Comparison of ENCODE assay signal across 9 cellular contexts in genomic region chr12:52151859-52152783, GRCh38. TPM values are rescaled to one million over a fixed set of nuclear protein-coding genes. Genes with fewer than 3 reads are reported as not detected.
DNase-seq lines count a peak whose midpoint lies in the region; ATAC-seq lines count a peak whose summit lies in the region.
"Had no signal": no experiment of that assay in that cellular context is flagged by ENCODE, and none has a peak within 500 bp of the region (broad histone marks: within the 10 kb centered on the region; RNA-seq: fewer than 3 reads in every experiment).

No MANE protein-coding gene starts in this region.

- DNase-seq in DMS53 (lab: John Stamatoyannopoulos, UW) (peak; percentile 90), Karpas-422 (peak; percentile 76), ecto neural progenitor cell (ENCODE audit: low spot score) (peak; percentile 93), medulla oblongata (ENCODE audit: extremely low spot score) (peak; percentile 47)
- DNase-seq in activated CD4-positive, alpha-beta T cell treated with anti-CD3 and anti-CD28 coated beads, Interleukin-2, amount 50 U/mL, for 24 hours (ENCODE audit: low read depth in 1 of 2, low spot score in 1 of 2): peak; percentile 44 to 48
- DNase-seq in stimulated activated CD8-positive, alpha-beta memory T cell treated with anti-CD3 and anti-CD28 coated beads, Interleukin-15, amount 100 ng/mL, for 24 hours (ENCODE audit: low read depth): peak; percentile 48

- H3K79me2 ChIP-seq in Karpas-422 (ENCODE audit: low read length): no peaks in the 10 kb centered on the region

- H3K9me2 ChIP-seq in Karpas-422 (replicated peaks; ENCODE audit: insufficient read depth, low read length): no peaks in the 10 kb centered on the region

- H4K20me1 ChIP-seq in Karpas-422 (ENCODE audit: insufficient read depth, low read depth, low read length): no peaks in the 10 kb centered on the region

- H3K4me3 ChIP-seq in Karpas-422 (ENCODE audit: low read length): no peak overlapping the region

- ATAC-seq in HG03280 (IDR thresholded peaks at IDR 0.05; ENCODE audit: unreplicated experiment) (no peak), GM19328 (IDR thresholded peaks at IDR 0.05; ENCODE audit: unreplicated experiment) (no peak)

- H2AFZ ChIP-seq in Karpas-422 (ENCODE audit: low read length): no peak overlapping the region

- no peak overlapping the region for H3K9ac ChIP-seq in Karpas-422 (ENCODE audit: low read length)

- no peaks in the 10 kb centered on the region for H3K36me3 ChIP-seq in Karpas-422 (ENCODE audit: insufficient read depth, low read length)

- H3K9me3 ChIP-seq in Karpas-422 (ENCODE audit: low read length): no peaks in the 10 kb centered on the region

- H3K27ac ChIP-seq in Karpas-422 (ENCODE audit: low read length): no peak overlapping the region

- no peak overlapping the region for H3K4me2 ChIP-seq in Karpas-422 (ENCODE audit: low read depth, low read length, poor library complexity, severe bottlenecking)

- H3K27me3 ChIP-seq in Karpas-422 (ENCODE audit: low read length): no peaks in the 10 kb centered on the region

- H3K4me1 ChIP-seq in Karpas-422 (ENCODE audit: low read length): no peaks in the 10 kb centered on the region

RNA-seq across cellular contexts. Expression of gene KRT80, which starts 39.7 kb away (rescaled TPM):
- total RNA-seq in Karpas-422 (2014; rRNA removed; shearing (Covaris generic); ENCODE audit: low replicate concordance): not detected in 2 replicates
- total RNA-seq: T-helper 2 cell treated with Interferon-gamma antibody and Interleukin-4, amounts not matched to agents 100 ng/mL and 5 ng/mL, for 36 hours had no signal
